Comparison of ENCODE assay signal across 8 cellular contexts in the genomic region with DNA sequence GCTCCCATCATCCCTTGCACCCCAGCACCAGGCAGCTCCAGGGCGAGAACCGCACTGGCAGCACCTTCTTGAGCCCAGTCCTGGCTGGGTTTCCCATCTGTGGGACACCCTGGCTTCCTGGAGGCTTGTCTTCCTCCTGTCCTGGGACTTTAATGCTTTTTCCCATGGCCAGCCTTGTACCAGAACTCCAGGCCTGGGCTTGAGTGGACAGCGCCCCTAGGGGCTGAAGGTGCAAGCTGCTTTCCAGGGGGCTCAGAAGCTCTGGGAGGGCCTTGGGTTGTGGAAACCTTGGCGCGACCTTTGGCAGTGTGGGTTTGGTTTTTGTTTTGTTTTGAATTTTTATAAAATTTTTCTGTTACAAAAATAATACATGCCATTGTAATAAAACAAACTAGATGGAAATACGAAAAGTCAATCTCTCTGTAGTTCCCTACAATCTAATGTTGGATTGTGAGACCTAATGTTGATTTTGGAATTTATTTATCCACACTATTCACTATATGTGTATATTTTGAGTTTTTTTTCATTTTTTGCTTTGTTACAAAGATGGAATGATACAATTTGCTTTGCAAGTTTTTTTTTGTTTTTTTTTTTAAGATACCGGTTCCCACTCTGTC. TPM values are rescaled to one million over a fixed set of nuclear protein-coding genes. Genes with fewer than 3 reads are reported as not detected.
DNase-seq lines count a peak whose midpoint lies in the region; ATAC-seq and TF ChIP-seq lines count a peak whose summit lies in the region.

No MANE protein-coding gene starts in this region.

- H3K4me1 ChIP-seq in HAP-1 (no peaks in the 10 kb centered on the region), body of pancreas (no peaks in the 10 kb centered on the region), left lung (no peaks in the 10 kb centered on the region)

- ATAC-seq in SK-N-SH treated with all-trans-retinoic acid at 6 μM for 48 hours (peak; percentile 99), body of pancreas (peak; percentile 68), left lung (peak; percentile 79), HG03095 (IDR thresholded peaks at IDR 0.05; ENCODE audit: unreplicated experiment) (no peak), GM18868 (IDR thresholded peaks at IDR 0.05; ENCODE audit: unreplicated experiment) (no peak)

- TF ChIP-seq CTCF in body of pancreas (IDR thresholded peaks at IDR 0.05) (peak; percentile 45 to 76 (median 57)), left lung (IDR thresholded peaks at IDR 0.05) (peak; percentile 67 to 75)

- no peaks in the 10 kb centered on the region for H3K4me1 Mint-ChIP-seq in stimulated activated naive CD8-positive, alpha-beta T cell treated with anti-CD3 and anti-CD28 coated beads, Interleukin-15, Interleukin-2, amounts not matched to agents 100 ng/mL and 50 ng/mL, for 24 hours (ENCODE audit: low read depth)

- in situ Hi-C loops in HAP-1 (cut with MboI; ENCODE audit: low sequenced_read_pairs): no loop called here

- no peak overlapping the region for H3K4me3 Mint-ChIP-seq in stimulated activated naive CD8-positive, alpha-beta T cell treated with anti-CD3 and anti-CD28 coated beads, Interleukin-15, Interleukin-2, amounts not matched to agents 100 ng/mL and 50 ng/mL, for 24 hours

- H3K27me3 Mint-ChIP-seq in stimulated activated naive CD8-positive, alpha-beta T cell treated with anti-CD3 and anti-CD28 coated beads, Interleukin-15, Interleukin-2, amounts not matched to agents 100 ng/mL and 50 ng/mL, for 24 hours: no peaks in the 10 kb centered on the region

- H3K9me3 Mint-ChIP-seq in stimulated activated naive CD8-positive, alpha-beta T cell treated with anti-CD3 and anti-CD28 coated beads, Interleukin-15, Interleukin-2, amounts not matched to agents 100 ng/mL and 50 ng/mL, for 24 hours: no peaks in the 10 kb centered on the region

- 39 to 56% methylated on average over 7 of the region's 7 CpGs for WGBS in body of pancreas, 2 donors

- no peaks in the 10 kb centered on the region for H3K9me3 ChIP-seq in HAP-1
- no peaks in the 10 kb centered on the region for H3K9me3 ChIP-seq in body of pancreas
- H3K9me3 ChIP-seq in left lung: no peaks in the 10 kb centered on the region

- H3K36me3 Mint-ChIP-seq in stimulated activated naive CD8-positive, alpha-beta T cell treated with anti-CD3 and anti-CD28 coated beads, Interleukin-15, Interleukin-2, amounts not matched to agents 100 ng/mL and 50 ng/mL, for 24 hours (ENCODE audit: low read depth): no peaks in the 10 kb centered on the region

- intact Hi-C loops in body of pancreas (cut with DNase I): no loop called here
- intact Hi-C loops in left lung (cut with DNase I): no loop called here

- peak overlapping the region; percentile 49 for H3K27ac Mint-ChIP-seq in stimulated activated naive CD8-positive, alpha-beta T cell treated with anti-CD3 and anti-CD28 coated beads, Interleukin-15, Interleukin-2, amounts not matched to agents 100 ng/mL and 50 ng/mL, for 24 hours

- peak; percentile 72 for DNase-seq in COLO668 (lab: John Stamatoyannopoulos, UW; ENCODE audit: unreplicated experiment)
- DNase-seq in HAP-1 (ENCODE audit: low spot score in 2 of 2): peak; percentile 59 to 87
- peak; percentile 43 to 68 (median 54) for DNase-seq in body of pancreas
- DNase-seq in left lung: peak in 1 of 2 donors; percentile 43

- H3K36me3 ChIP-seq in HAP-1 (replicated peaks): no peaks in the 10 kb centered on the region
- H3K36me3 ChIP-seq in body of pancreas (replicated peaks in 1 of 2; ENCODE audit: insufficient read depth in 1 of 2, low read depth in 2 of 2): no peaks in the 10 kb centered on the region
- H3K36me3 ChIP-seq in left lung: no peaks in the 10 kb centered on the region

- TF ChIP-seq POLR2A in body of pancreas (IDR thresholded peaks at IDR 0.05): no peak

- H3K27ac ChIP-seq in body of pancreas (no peak overlapping the region), left lung (no peak overlapping the region)

- no peaks in the 10 kb centered on the region for H3K27me3 ChIP-seq in HAP-1 (ENCODE audit: low read depth)
- no peaks in the 10 kb centered on the region for H3K27me3 ChIP-seq in body of pancreas
- H3K27me3 ChIP-seq in left lung: no peaks in the 10 kb centered on the region

- no peak overlapping the region for H3K4me3 ChIP-seq in HAP-1
- H3K4me3 ChIP-seq in body of pancreas: no peak overlapping the region
- no peak overlapping the region for H3K4me3 ChIP-seq in left lung

TF ChIP-seq in SK-N-SH treated with all-trans-retinoic acid at 6 μM for 48 hours, 23 proteins besides CTCF, POLR2A, EP300 and RAD21:
- TF ChIP-seq RARB (CRISPR knock-in tag; IDR thresholded peaks at IDR 0.05): no peak
- no peak for TF ChIP-seq ZFP3 (CRISPR knock-in tag; IDR thresholded peaks at IDR 0.05)
- no peak for TF ChIP-seq ARNTL (CRISPR knock-in tag; IDR thresholded peaks at IDR 0.05; ENCODE audit: borderline replicate concordance, low read depth)
- TF ChIP-seq ISL1 (CRISPR knock-in tag; IDR thresholded peaks at IDR 0.05): no peak
- TF ChIP-seq ESRRG (CRISPR knock-in tag; IDR thresholded peaks at IDR 0.05): no peak

RNA-seq across cellular contexts. Expression of gene RPL11, which starts 33.8 kb away (rescaled TPM):
- 100 to 1,000 TPM; 553 to 720 TPM for total RNA-seq in body of pancreas
- 100 to 1,000 TPM; 761 to 849 TPM for total RNA-seq in left lung

Comparison
In these comparisons a context has a peak if more than half of its experiments do, and no peak if none do; other contexts are left out.
1. ATAC-seq: peak in SK-N-SH treated with all-trans-retinoic acid at 6 μM for 48 hours (single experiment), body of pancreas (single experiment) and left lung (single experiment); none in HG03095 (single experiment) and GM18868 (single experiment).